27 cellular contexts compared by ENCODE assay signal in genomic region chr16:2828876-2829430, GRCh38. TPM values are rescaled to one million over a fixed set of nuclear protein-coding genes. Genes with fewer than 3 reads are reported as not detected.
A peak's percentile ranks its signal among the peaks of the same experiment; 100 is the strongest.
DNase-seq lines count a peak whose midpoint lies in the region; ATAC-seq, FAIRE-seq and TF ChIP-seq lines count a peak whose summit lies in the region.
"Had no signal": no experiment of that assay in that cellular context is flagged by ENCODE, and none has a peak within 500 bp of the region (broad histone marks: within the 10 kb centered on the region; RNA-seq: fewer than 3 reads in every experiment).

No MANE protein-coding gene starts in this region.

- H3K4me2 ChIP-seq in parathyroid adenoma (ENCODE audit: low read length) = no peak overlapping the region

- H3K36me3 ChIP-seq in colonic mucosa (no peaks in the 10 kb centered on the region), parathyroid adenoma (ENCODE audit: control insufficient read depth, insufficient read depth, low read length) (no peaks in the 10 kb centered on the region)
- H3K36me3 ChIP-seq in naive thymus-derived CD4-positive, alpha-beta T cell (ENCODE audit: control insufficient read depth in 2 of 3, insufficient read depth in 3 of 3, low read length in 3 of 3) = no peaks in the 10 kb centered on the region
- H3K36me3 ChIP-seq: Peyer's patch had no signal

- H3K27me3 Mint-ChIP-seq in naive thymus-derived CD4-positive, alpha-beta T cell = peaks cover 0 to 8% (median 0%) of the 10 kb centered on the region in 5 donors

- POLR2A ChIA-PET in naive thymus-derived CD4-positive, alpha-beta T cell (lab: Charles Lee) = no interaction called here

- H3K27ac ChIP-seq in colonic mucosa (peak overlapping the region; percentile 87), parathyroid adenoma (peak overlapping the region; percentile 97)
- H3K27ac ChIP-seq in naive thymus-derived CD4-positive, alpha-beta T cell (ENCODE audit: low read depth, low read length) = no peak overlapping the region
- H3K27ac ChIP-seq: SK-N-MC had no signal

- TF ChIP-seq CTCF in colonic mucosa (IDR thresholded peaks at IDR 0.05) (no peak), parathyroid adenoma (IDR thresholded peaks at IDR 0.05) (no peak)

- H3K9me3 Mint-ChIP-seq in naive thymus-derived CD4-positive, alpha-beta T cell = no peaks in the 10 kb centered on the region
- H3K9me3 Mint-ChIP-seq: CD8-positive, alpha-beta memory T cell; IgD-negative memory B cell had no signal

- no peak overlapping the region for H3K27ac Mint-ChIP-seq in naive thymus-derived CD4-positive, alpha-beta T cell
- H3K27ac Mint-ChIP-seq: CD8-positive, alpha-beta memory T cell; IgD-negative memory B cell had no signal

- H2AFZ ChIP-seq in parathyroid adenoma = peak overlapping the region; percentile 98

- CTCF ChIA-PET in naive thymus-derived CD4-positive, alpha-beta T cell (lab: Charles Lee) = no interaction called here

- peaks cover 0 to 6% (median 0%) of the 10 kb centered on the region in 7 donors for H3K4me1 Mint-ChIP-seq in naive thymus-derived CD4-positive, alpha-beta T cell
- H3K4me1 Mint-ChIP-seq: CD8-positive, alpha-beta memory T cell; IgD-negative memory B cell had no signal

- FAIRE-seq in GM12891 (lab: Jason Lieb, UNC) = no peak
- FAIRE-seq: GM12892, GM18507, HTR-8/SVneo had no signal

- peaks cover 0 to 1% (median 0%) of the 10 kb centered on the region in 5 donors for H3K36me3 Mint-ChIP-seq in naive thymus-derived CD4-positive, alpha-beta T cell
- H3K36me3 Mint-ChIP-seq: CD8-positive, alpha-beta memory T cell; IgD-negative memory B cell had no signal

- H3K4me3 Mint-ChIP-seq in naive thymus-derived CD4-positive, alpha-beta T cell = no peak overlapping the region
- H3K4me3 Mint-ChIP-seq: CD8-positive, alpha-beta memory T cell; IgD-negative memory B cell had no signal

- H3K9ac ChIP-seq in colonic mucosa (ENCODE audit: low read depth in 2 of 2, low read length in 2 of 2) (peak overlapping the region in 1 of 2 donors; percentile 54), parathyroid adenoma (no peak overlapping the region)

- DNase-seq in Right ventricle myocardium superior = peak; percentile 20
- DNase-seq in Right ventricle myocardium inferior (ENCODE audit: missing footprints) = no peak
- no peak for DNase-seq in colonic mucosa
- no peak for DNase-seq in central memory CD4-positive, alpha-beta T cell
- no peak for DNase-seq in GM12891 (ENCODE audit: insufficient read length, low spot score)
- DNase-seq in NCI-H1694 treated with DMSO at 0.1 percent for 48 hours (lab: John Stamatoyannopoulos, UW) = no peak
- DNase-seq in naive thymus-derived CD4-positive, alpha-beta T cell = no peak
- DNase-seq: 8988T; C1 segment of cervical spinal cord; Calu3; CD8-positive, alpha-beta memory T cell; DMS153; GOT3; NCI-H1694; NCI-H446 treated with DMSO at 0.1 percent for 48 hours; NCI-H69; SHP77; SW 1271 had no signal

- H3K9me3 ChIP-seq in colonic mucosa (no peaks in the 10 kb centered on the region), parathyroid adenoma (ENCODE audit: control insufficient read depth, low read length) (no peaks in the 10 kb centered on the region)
- H3K9me3 ChIP-seq in naive thymus-derived CD4-positive, alpha-beta T cell (ENCODE audit: control insufficient read depth in 2 of 3, low read length in 3 of 3) = no peaks in the 10 kb centered on the region
- H3K9me3 ChIP-seq: Peyer's patch had no signal

- no peaks in the 10 kb centered on the region for H3K27me3 ChIP-seq in colonic mucosa
- no peaks in the 10 kb centered on the region for H3K27me3 ChIP-seq in parathyroid adenoma (ENCODE audit: control insufficient read depth, insufficient read depth, low read length)
- H3K27me3 ChIP-seq in naive thymus-derived CD4-positive, alpha-beta T cell (ENCODE audit: control insufficient read depth in 2 of 2, insufficient read depth in 2 of 2, low read length in 2 of 2) = no peaks in the 10 kb centered on the region
- H3K27me3 ChIP-seq: Peyer's patch had no signal

- no peak for TF ChIP-seq POLR2A in GM12891 (IDR thresholded peaks at IDR 0.05; ENCODE audit: low read depth, low read length)

- no peak overlapping the region for H3K4me3 ChIP-seq in colonic mucosa
- no peak overlapping the region for H3K4me3 ChIP-seq in parathyroid adenoma (ENCODE audit: low read depth, low read length)
- no peak overlapping the region for H3K4me3 ChIP-seq in naive thymus-derived CD4-positive, alpha-beta T cell (ENCODE audit: low read length)
- H3K4me3 ChIP-seq: Peyer's patch, SK-N-MC had no signal

- peaks cover 2% of the 10 kb centered on the region for H3K79me2 ChIP-seq in parathyroid adenoma

- H3K4me1 ChIP-seq in colonic mucosa = no peaks in the 10 kb centered on the region
- peaks cover 20% of the 10 kb centered on the region for H3K4me1 ChIP-seq in parathyroid adenoma
- H3K4me1 ChIP-seq in naive thymus-derived CD4-positive, alpha-beta T cell (ENCODE audit: control insufficient read depth in 2 of 2, insufficient read depth in 2 of 2, low read length in 2 of 2) = no peaks in the 10 kb centered on the region
- H3K4me1 ChIP-seq: Peyer's patch had no signal

- intact Hi-C loops in Right ventricle myocardium superior (cut with DNase I) (no loop called here), Right ventricle myocardium inferior (cut with DNase I) (no loop called here), colonic mucosa (cut with DNase I) (loop anchor here (2.0 kb wide), 1 partner anchor 20 kb away; no protein-coding TSS in a partner anchor)
- intact Hi-C loops in naive thymus-derived CD4-positive, alpha-beta T cell (cut with micrococcal nuclease) = no loop called here

- ATAC-seq in Right ventricle myocardium superior (ENCODE audit: poor library complexity) = no peak
- ATAC-seq in Right ventricle myocardium inferior = no peak
- ATAC-seq in naive thymus-derived CD4-positive, alpha-beta T cell = no peak

TF ChIP-seq in GM12891, 5 proteins besides CTCF, POLR2A, EP300 and RAD21:
- no peak for TF ChIP-seq POU2F2 (IDR thresholded peaks at IDR 0.05; ENCODE audit: low read depth, low read length)
- no peak for TF ChIP-seq POLR2AphosphoS5 (IDR thresholded peaks at IDR 0.05; ENCODE audit: low read depth, low read length)
- TF ChIP-seq SPI1 (IDR thresholded peaks at IDR 0.05; ENCODE audit: low read depth, low read length) = no peak
- no peak for TF ChIP-seq TAF1 (IDR thresholded peaks at IDR 0.05; ENCODE audit: low read depth, low read length)
- no peak for TF ChIP-seq PAX5 (IDR thresholded peaks at IDR 0.05; ENCODE audit: insufficient read depth, low read length, severe bottlenecking)

RNA-seq across cellular contexts. Expression of gene ZG16B, which starts 1.1 kb away (rescaled TPM):
- total RNA-seq in Right ventricle myocardium superior = not detected
- total RNA-seq in Right ventricle myocardium inferior = 0.35 TPM
- total RNA-seq in colonic mucosa = 10 to 100 TPM; 34.1 to 62.1 TPM
- polyA plus RNA-seq in GM12891 (2012; ENCODE audit: low read depth, missing spikeins) = 8.1 TPM
- total RNA-seq in naive thymus-derived CD4-positive, alpha-beta T cell = 10 to 100 TPM in 1 of 5 experiments, 1 to 10 TPM in 1, not detected in 3; 2.3 to 17.2 TPM
- not detected for polyA plus RNA-seq in naive thymus-derived CD4-positive, alpha-beta T cell
- total RNA-seq: G401 had no signal
- polyA plus RNA-seq: CD8-positive, alpha-beta memory T cell; IgD-negative memory B cell had no signal

RNA-seq across cellular contexts. Expression of gene PRSS21, which starts 11.9 kb away (rescaled TPM):
- total RNA-seq in Right ventricle myocardium superior = not detected
- not detected for total RNA-seq in Right ventricle myocardium inferior
- 1 to 10 TPM; 1.1 to 2.6 TPM for total RNA-seq in colonic mucosa
- polyA plus RNA-seq in GM12891 (2012; ENCODE audit: low read depth, missing spikeins) = 29.1 TPM
- 1 to 10 TPM in 4 of 5 experiments, not detected in 1; 1.1 to 7.9 (median 1.4) TPM for total RNA-seq in naive thymus-derived CD4-positive, alpha-beta T cell
- 10 to 100 TPM in 1 of 2 donors, 1 to 10 TPM in 1; 1.9 to 11.2 TPM for polyA plus RNA-seq in naive thymus-derived CD4-positive, alpha-beta T cell
- total RNA-seq: Calu3, G401 had no signal

RNA-seq across cellular contexts. Expression of gene PRSS22, which starts 29.0 kb away (rescaled TPM):
- total RNA-seq in Right ventricle myocardium superior (not detected), Right ventricle myocardium inferior (not detected), colonic mucosa (1 to 10 TPM; 6.1 to 6.7 TPM)
- not detected for polyA plus RNA-seq in GM12891 (2012; ENCODE audit: low read depth, missing spikeins)
- under 1 TPM in 2 of 5 experiments, not detected in 3; 0.59 to 0.72 TPM for total RNA-seq in naive thymus-derived CD4-positive, alpha-beta T cell
- polyA plus RNA-seq in naive thymus-derived CD4-positive, alpha-beta T cell = not detected
- total RNA-seq: CD8-positive, alpha-beta memory T cell; G401; MCF 10A had no signal
- polyA plus RNA-seq: CD8-positive, alpha-beta memory T cell; IgD-negative memory B cell had no signal

RNA-seq across cellular contexts. Expression of gene PRSS41, which starts 30.7 kb away (rescaled TPM):
- total RNA-seq in Right ventricle myocardium superior (not detected), Right ventricle myocardium inferior (not detected), colonic mucosa (not detected)
- polyA plus RNA-seq in GM12891 (2012; ENCODE audit: low read depth, missing spikeins) = not detected
- not detected for total RNA-seq in naive thymus-derived CD4-positive, alpha-beta T cell
- polyA plus RNA-seq in naive thymus-derived CD4-positive, alpha-beta T cell = not detected
- total RNA-seq: Calu3; CD8-positive, alpha-beta memory T cell; G401; MCF 10A; Peyer's patch had no signal
- polyA plus RNA-seq: CD8-positive, alpha-beta memory T cell; IgD-negative memory B cell had no signal

RNA-seq across cellular contexts. Expression of gene PRSS33, which starts 41.6 kb away (rescaled TPM):
- not detected for total RNA-seq in Right ventricle myocardium superior
- not detected for total RNA-seq in Right ventricle myocardium inferior
- not detected for total RNA-seq in colonic mucosa
- not detected for polyA plus RNA-seq in GM12891 (2012; ENCODE audit: low read depth, missing spikeins)
- under 1 TPM in 1 of 5 experiments, not detected in 4; 0.19 TPM for total RNA-seq in naive thymus-derived CD4-positive, alpha-beta T cell
- polyA plus RNA-seq in naive thymus-derived CD4-positive, alpha-beta T cell = not detected
- total RNA-seq: MCF 10A, Peyer's patch had no signal
- polyA plus RNA-seq: CD8-positive, alpha-beta memory T cell; IgD-negative memory B cell had no signal
